9 cellular contexts compared by ENCODE assay signal in the genomic region with DNA sequence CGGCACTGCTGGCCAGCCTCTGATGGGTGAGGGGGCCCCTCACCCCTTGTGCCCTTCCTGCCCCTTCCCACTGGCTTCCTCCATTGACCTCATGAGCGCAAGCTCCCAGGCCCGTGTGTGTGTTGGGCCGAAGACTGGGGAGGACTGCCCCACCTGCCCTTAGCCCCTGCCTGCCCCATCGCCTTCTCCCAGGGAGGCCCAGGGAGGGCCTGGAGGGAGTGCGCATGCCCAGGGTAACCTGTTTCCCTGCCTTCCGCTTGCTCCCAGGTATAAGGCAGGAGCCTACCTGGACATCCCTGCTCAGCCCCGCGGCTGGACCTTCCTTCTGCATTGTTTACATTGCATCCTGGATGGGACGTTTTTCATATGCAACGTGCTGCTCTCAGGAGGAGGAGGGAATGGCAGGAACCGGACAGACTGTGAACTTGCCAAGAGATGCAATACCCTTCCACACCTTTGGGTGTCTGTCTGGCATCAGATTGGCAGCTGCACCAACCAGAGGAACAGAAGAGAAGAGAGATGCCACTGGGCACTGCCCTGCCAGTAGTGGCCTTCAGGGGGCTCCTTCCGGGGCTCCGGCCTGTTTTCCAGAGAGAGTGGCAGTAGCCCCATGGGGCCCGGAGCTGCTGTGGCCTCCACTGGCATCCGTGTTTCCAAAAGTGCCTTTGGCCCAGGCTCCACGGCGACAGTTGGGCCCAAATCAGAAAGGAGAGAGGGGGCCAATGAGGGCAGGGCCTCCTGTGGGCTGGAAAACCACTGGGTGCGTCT. TPM values are rescaled to one million over a fixed set of nuclear protein-coding genes. Genes with fewer than 3 reads are reported as not detected.
DNase-seq lines count a peak whose midpoint lies in the region; ATAC-seq, FAIRE-seq and TF ChIP-seq lines count a peak whose summit lies in the region.
"Had no signal": no experiment of that assay in that cellular context is flagged by ENCODE, and none has a peak within 500 bp of the region (broad histone marks: within the 10 kb centered on the region; RNA-seq: fewer than 3 reads in every experiment).

No MANE protein-coding gene starts in this region.

- 59% methylated on average over 19 of the region's 19 CpGs for WGBS in heart right ventricle, 2 donors

- peaks cover 0 to 4% (median 0%) of the 10 kb centered on the region in 7 donors for H3K27me3 ChIP-seq in heart right ventricle

- H3K27ac ChIP-seq in heart right ventricle = peak overlapping the region; percentile 53 to 96 (median 90)

- no peak overlapping the region for H3K4me3 Mint-ChIP-seq in stimulated activated naive CD8-positive, alpha-beta T cell treated with anti-CD3 and anti-CD28 coated beads, Interleukin-15, amount 100 ng/mL, for 72 hours

- ATAC-seq in stimulated activated naive CD8-positive, alpha-beta T cell treated with anti-CD3 and anti-CD28 coated beads, Interleukin-15, amount 100 ng/mL, for 72 hours = peak; percentile 31
- ATAC-seq in stimulated activated naive CD8-positive, alpha-beta T cell treated with anti-CD3 and anti-CD28 coated beads, Interleukin-15, Interleukin-2, amounts not matched to agents 100 U/mL and 50 U/mL, for 24 hours = no peak
- ATAC-seq in heart right ventricle (peak in 3 of 8 donors; percentile 13 to 32 (median 15)), HG03039 (IDR thresholded peaks at IDR 0.05; ENCODE audit: unreplicated experiment) (no peak), sciatic nerve (no peak)

- H3K9me3 Mint-ChIP-seq in stimulated activated naive CD8-positive, alpha-beta T cell treated with anti-CD3 and anti-CD28 coated beads, Interleukin-15, amount 100 ng/mL, for 72 hours = no peaks in the 10 kb centered on the region

- in situ Hi-C loops in SK-MEL-5 (cut with HindIII; ENCODE audit: low pct_unique_long_range_greater_than_20kb, low sequenced_read_pairs) = no loop called here

- peaks cover 0 to 59% (median 14%) of the 10 kb centered on the region in 9 donors for H3K36me3 ChIP-seq in heart right ventricle

- TF ChIP-seq CTCF in heart right ventricle (IDR thresholded peaks at IDR 0.05) = peak in 8 of 9 donors; percentile 23 to 51 (median 35)

- H3K4me3 ChIP-seq in heart right ventricle = peak overlapping the region in 7 of 10 donors; percentile 11 to 96 (median 77)

- FAIRE-seq in urothelium cell line (lab: Jason Lieb, UNC) = no peak
- FAIRE-seq: GM12891 had no signal

- H3K4me1 ChIP-seq in heart right ventricle = peaks cover 14 to 96% (median 72%) of the 10 kb centered on the region in 9 donors

- intact Hi-C loops in heart right ventricle (cut with DNase I) = no loop called here
- intact Hi-C loops in sciatic nerve (cut with DNase I) = no loop called here

- peaks cover 8% of the 10 kb centered on the region for H3K27me3 Mint-ChIP-seq in stimulated activated naive CD8-positive, alpha-beta T cell treated with anti-CD3 and anti-CD28 coated beads, Interleukin-15, amount 100 ng/mL, for 72 hours

- no peak overlapping the region for H3K27ac Mint-ChIP-seq in stimulated activated naive CD8-positive, alpha-beta T cell treated with anti-CD3 and anti-CD28 coated beads, Interleukin-15, amount 100 ng/mL, for 72 hours

- DNase-seq in stimulated activated naive CD8-positive, alpha-beta T cell treated with anti-CD3 and anti-CD28 coated beads, Interleukin-15, amount 100 ng/mL, for 72 hours = no peak
- DNase-seq in stimulated activated naive CD8-positive, alpha-beta T cell treated with anti-CD3 and anti-CD28 coated beads, Interleukin-15, Interleukin-2, amounts not matched to agents 100 U/mL and 50 U/mL, for 24 hours = no peak
- peak; percentile 91 for DNase-seq in SK-MEL-5 (ENCODE audit: low read depth, low spot score)
- DNase-seq in heart right ventricle = peak in 1 of 2 donors; percentile 13
- DNase-seq in urothelium cell line (ENCODE audit: low spot score) = peak; percentile 63
- DNase-seq in sciatic nerve (ENCODE audit: low spot score) = no peak
- DNase-seq in activated CD8-positive, alpha-beta memory T cell treated with anti-CD3 and anti-CD28 coated beads, Interleukin-2, amount 50 U/mL, for 4 hours = no peak

- H3K4me1 Mint-ChIP-seq in stimulated activated naive CD8-positive, alpha-beta T cell treated with anti-CD3 and anti-CD28 coated beads, Interleukin-15, amount 100 ng/mL, for 72 hours = peaks cover 24% of the 10 kb centered on the region

- H3K9me3 ChIP-seq in heart right ventricle = no peaks in the 10 kb centered on the region

RNA-seq across cellular contexts. Expression of a gene that starts 8.8 kb away (rescaled TPM):
- 0.56 and 0.92 TPM in 2 replicates for total RNA-seq in SK-MEL-5 (2014; rRNA removed; shearing (Covaris generic))
- polyA plus RNA-seq in SK-MEL-5 (2015; cell fraction: cytosol; rRNA removed) = 0.70 and 0.98 TPM in 2 replicates
- polyA plus RNA-seq in SK-MEL-5 (2015; cell fraction: nucleus; rRNA removed) = 1.1 and 1.2 TPM in 2 replicates
- total RNA-seq in heart right ventricle (10 to 100 TPM in 8 of 10 donors, 1 to 10 TPM in 2; 6.5 to 24.8 (median 16.6) TPM), sciatic nerve (33.3 TPM)
- 10 to 100 TPM in 1 of 2 donors, 1 to 10 TPM in 1; 8.7 to 10.2 TPM for polyA plus RNA-seq in heart right ventricle

RNA-seq across cellular contexts. Expression of a gene that starts 15.3 kb away (rescaled TPM):
- total RNA-seq in SK-MEL-5 (2014; rRNA removed; shearing (Covaris generic)) = 77.3 and 91.0 TPM in 2 replicates
- polyA plus RNA-seq in SK-MEL-5 (2015; cell fraction: cytosol; rRNA removed) = 181 and 202 TPM in 2 replicates
- polyA plus RNA-seq in SK-MEL-5 (2015; cell fraction: nucleus; rRNA removed) = 61.9 and 86.2 TPM in 2 replicates
- total RNA-seq in heart right ventricle (1 to 10 TPM in 7 of 10 donors, under 1 TPM in 3; 0.31 to 4.8 (median 1.7) TPM), sciatic nerve (0.58 TPM)
- 1 to 10 TPM; 1.7 to 7.6 TPM for polyA plus RNA-seq in heart right ventricle

RNA-seq across cellular contexts. Expression of a gene that starts 43.7 kb away (rescaled TPM):
- 85.6 and 88.6 TPM in 2 replicates for total RNA-seq in SK-MEL-5 (2014; rRNA removed; shearing (Covaris generic))
- 52.0 and 53.3 TPM in 2 replicates for polyA plus RNA-seq in SK-MEL-5 (2015; cell fraction: cytosol; rRNA removed)
- 23.0 and 23.6 TPM in 2 replicates for polyA plus RNA-seq in SK-MEL-5 (2015; cell fraction: nucleus; rRNA removed)
- total RNA-seq in heart right ventricle (10 to 100 TPM; 16.0 to 25.0 (median 21.5) TPM), sciatic nerve (17.3 TPM)
- polyA plus RNA-seq in heart right ventricle = 10 to 100 TPM; 10.5 to 12.2 TPM

Comparison
In these comparisons a context has a peak if more than half of its experiments do, and no peak if none do; other contexts are left out.
1. DNase-seq: peak in SK-MEL-5 (single experiment) and urothelium cell line (single experiment); none in stimulated activated naive CD8-positive, alpha-beta T cell treated with anti-CD3 and anti-CD28 coated beads, Interleukin-15, amount 100 ng/mL, for 72 hours (0 of 2), stimulated activated naive CD8-positive, alpha-beta T cell treated with anti-CD3 and anti-CD28 coated beads, Interleukin-15, Interleukin-2, amounts not matched to agents 100 U/mL and 50 U/mL, for 24 hours (single experiment), sciatic nerve (single experiment) and activated CD8-positive, alpha-beta memory T cell treated with anti-CD3 and anti-CD28 coated beads, Interleukin-2, amount 50 U/mL, for 4 hours (single experiment).
2. RNA of a gene that starts 15.3 kb away (total RNA-seq): 77.3 to 91.0 TPM in SK-MEL-5; 0.31 to 4.8 TPM in heart right ventricle and 0.58 TPM in sciatic nerve (single experiment); every median in the first group is over 10 times any median in the second.